ENCODE assay signal across 9 cellular contexts in the genomic region with DNA sequence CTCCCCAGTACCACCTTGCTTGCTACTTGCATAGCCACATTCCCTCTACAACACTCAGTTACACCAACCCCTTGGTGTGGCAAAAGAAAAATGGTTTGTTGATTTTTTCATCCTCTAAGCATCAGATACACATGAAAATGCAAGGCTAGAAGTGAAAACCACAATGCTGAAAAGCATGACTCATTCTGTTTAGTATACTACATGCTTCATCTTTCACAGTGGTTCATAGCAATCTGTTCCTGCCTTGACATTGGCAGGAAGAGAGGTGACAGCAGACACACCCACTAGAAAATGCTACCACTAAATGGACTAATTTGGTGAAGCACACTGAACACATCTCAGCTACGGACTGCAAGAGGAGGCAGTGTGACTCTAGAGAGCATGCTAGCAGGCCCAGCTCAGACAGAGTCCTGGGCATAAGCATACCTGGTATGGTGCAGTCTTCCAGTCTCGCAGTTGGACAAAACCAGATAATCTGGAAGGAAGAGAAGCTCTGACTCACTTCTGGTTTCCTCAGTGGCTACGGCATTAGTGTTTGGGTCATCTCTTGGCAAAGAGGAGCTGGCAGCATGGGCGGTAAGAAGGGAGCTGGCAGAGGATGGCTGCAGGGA. TPM values are rescaled to one million over a fixed set of nuclear protein-coding genes. Genes with fewer than 3 reads are reported as not detected.
DNase-seq lines count a peak whose midpoint lies in the region; ATAC-seq and TF ChIP-seq lines count a peak whose summit lies in the region.
"Had no signal": no experiment of that assay in that cellular context is flagged by ENCODE, and none has a peak within 500 bp of the region (broad histone marks: within the 10 kb centered on the region; RNA-seq: fewer than 3 reads in every experiment).

No MANE protein-coding gene starts in this region.

- peaks cover 0 to 9% (median 0%) of the 10 kb centered on the region in 3 donors for H3K4me1 ChIP-seq in gastroesophageal sphincter

- H3K4me1 Mint-ChIP-seq in Calu3 (ENCODE audit: low read depth, unreplicated experiment) = peaks cover 9% of the 10 kb centered on the region

- 85% methylated on average over 3 of the region's 4 CpGs; no CpG with 5 or more reads in 1 of the 2 donors for WGBS in gastroesophageal sphincter (ENCODE audit: low coverage in 1 of 2), 2 donors

- DNase-seq in activated gamma-delta T cell treated with Interleukin-2 at 50 U/mL for 16 hours = peak; percentile 34
- no peak for DNase-seq in activated gamma-delta T cell (lab: John Stamatoyannopoulos, UW)
- DNase-seq in RKO (ENCODE audit: low spot score) = peak; percentile 49
- DNase-seq in cerebellar nuclear complex (lab: John Stamatoyannopoulos, UW) = no peak
- no peak for DNase-seq in Kasumi-1 (lab: John Stamatoyannopoulos, UW)
- DNase-seq in Calu3 = no peak

- TF ChIP-seq EP300 in gastroesophageal sphincter (IDR thresholded peaks at IDR 0.05) = no peak

- CTCF ChIA-PET in Calu3 (lab: Charles Lee) = no interaction called here

- intact Hi-C loops in Calu3 (cut with micrococcal nuclease; ENCODE audit: unreplicated experiment) = no loop called here

- no peak for TF ChIP-seq CTCF in gastroesophageal sphincter (IDR thresholded peaks at IDR 0.05)
- no peak for TF ChIP-seq CTCF in Calu3 (IDR thresholded peaks at IDR 0.05; ENCODE audit: unreplicated experiment)

- peak; percentile 93 for ATAC-seq in HG02678 (IDR thresholded peaks at IDR 0.05; ENCODE audit: unreplicated experiment)
- ATAC-seq in gastroesophageal sphincter = peak; percentile 58

- H3K36me3 ChIP-seq in gastroesophageal sphincter = no peaks in the 10 kb centered on the region

- no peaks in the 10 kb centered on the region for H3K27me3 ChIP-seq in gastroesophageal sphincter

- no peak overlapping the region for H3K27ac ChIP-seq in gastroesophageal sphincter

- no peak overlapping the region for H3K4me3 Mint-ChIP-seq in Calu3 (ENCODE audit: low read depth, unreplicated experiment)

- no peaks in the 10 kb centered on the region for H3K36me3 Mint-ChIP-seq in Calu3 (ENCODE audit: insufficient read depth, unreplicated experiment)

- H3K9me3 Mint-ChIP-seq in Calu3 (ENCODE audit: low read depth, unreplicated experiment) = no peaks in the 10 kb centered on the region

- H3K27ac Mint-ChIP-seq in Calu3 (ENCODE audit: unreplicated experiment) = no peak overlapping the region

- no TSS peak for BruUV-seq in Calu3 (replicated peaks; lab: Mats Ljungman, UMichigan)

- no peaks in the 10 kb centered on the region for H3K9me3 ChIP-seq in gastroesophageal sphincter

- no peak for TF ChIP-seq POLR2A in gastroesophageal sphincter (IDR thresholded peaks at IDR 0.05)

- no peak overlapping the region for H3K4me3 ChIP-seq in gastroesophageal sphincter

- H3K27me3 Mint-ChIP-seq in Calu3 (ENCODE audit: unreplicated experiment) = peaks cover 51% of the 10 kb centered on the region

RNA-seq across cellular contexts. Expression of gene GAB3, which starts 38.0 kb away (rescaled TPM):
- total RNA-seq in gastroesophageal sphincter (1 to 10 TPM; 2.9 to 5.5 (median 5.1) TPM), Calu3 (2022) (not detected in 2 replicates)

RNA-seq across cellular contexts. Expression of gene DKC1, which starts 49.8 kb away (rescaled TPM):
- 10 to 100 TPM; 18.4 to 32.8 (median 19.8) TPM for total RNA-seq in gastroesophageal sphincter
- total RNA-seq in Calu3 (2022) = 112 and 120 TPM in 2 replicates

RNA-seq across cellular contexts. Expression of gene CTAG2, which starts 59.5 kb away (rescaled TPM):
- not detected for total RNA-seq in gastroesophageal sphincter
- not detected in 2 replicates for total RNA-seq in Calu3 (2022)
- total RNA-seq: skeletal muscle tissue had no signal

Comparison
In these comparisons a context has a peak if more than half of its experiments do, and no peak if none do; other contexts are left out.
1. DNase-seq: peak in activated gamma-delta T cell treated with Interleukin-2 at 50 U/mL for 16 hours (single experiment) and RKO (single experiment); none in activated gamma-delta T cell (single experiment), cerebellar nuclear complex (0 of 2), Kasumi-1 (0 of 2) and Calu3 (single experiment).